ENCODE assay signal across 12 cellular contexts in the genomic region with DNA sequence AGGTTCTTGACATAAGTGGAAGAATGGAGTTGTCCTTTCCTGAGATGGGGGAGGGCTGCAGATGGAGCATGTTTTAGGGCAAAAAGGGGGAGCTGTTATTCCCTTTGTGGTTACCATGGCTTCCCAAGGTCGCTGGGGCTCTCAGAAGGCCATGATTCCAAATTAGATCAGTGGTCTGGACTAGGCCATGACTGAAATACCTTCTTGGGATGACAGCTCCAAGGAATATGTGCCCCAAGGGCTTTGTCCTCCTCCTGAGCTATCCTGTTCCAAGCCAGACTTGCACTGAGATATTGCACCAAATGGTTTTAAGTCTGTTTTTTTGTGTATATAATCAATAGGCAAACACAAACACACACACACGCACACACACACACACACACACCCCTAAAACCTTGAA. TPM values are rescaled to one million over a fixed set of nuclear protein-coding genes. Genes with fewer than 3 reads are reported as not detected.
DNase-seq lines count a peak whose midpoint lies in the region; ATAC-seq and TF ChIP-seq lines count a peak whose summit lies in the region.
"Had no signal": no experiment of that assay in that cellular context is flagged by ENCODE, and none has a peak within 500 bp of the region (broad histone marks: within the 10 kb centered on the region; RNA-seq: fewer than 3 reads in every experiment).

No MANE protein-coding gene starts in this region.

- intact Hi-C loops in activated CD4-positive, alpha-beta T cell treated with anti-CD3 and anti-CD28 coated beads, Interleukin-2, amount 10 ng/mL, durations not matched to agents 24 days and 14 days (cut with micrococcal nuclease) = loop anchor here (2.0 kb wide), 1 partner anchor 173 kb away; no protein-coding TSS in a partner anchor

- POLR2A ChIA-PET in activated naive CD8-positive, alpha-beta T cell treated with anti-CD3 and anti-CD28 coated beads, Interleukin-2, amount 10 ng/mL, durations not matched to agents 7 days and 5 days (lab: Charles Lee) = no interaction called here

- TF ChIP-seq CTCF in HL-60 (IDR thresholded peaks at IDR 0.05; ENCODE audit: insufficient read depth, low read length) (no peak), nephron (IDR thresholded peaks at IDR 0.05; ENCODE audit: unreplicated experiment in 3 of 3) (no peak)

- H3K4me3 ChIP-seq in HL-60 (replicated peaks; ENCODE audit: insufficient read depth, low read length) = no peak overlapping the region
- H3K4me3 ChIP-seq: body of pancreas had no signal

- H3K27me3 Mint-ChIP-seq in activated CD4-positive, alpha-beta T cell treated with anti-CD3 and anti-CD28 coated beads, Interleukin-2, amount 10 ng/mL, durations not matched to agents 24 days and 14 days = peaks cover 3% of the 10 kb centered on the region
- H3K27me3 Mint-ChIP-seq in activated naive CD8-positive, alpha-beta T cell treated with anti-CD3 and anti-CD28 coated beads, Interleukin-2, amount 10 ng/mL, durations not matched to agents 7 days and 5 days = no peaks in the 10 kb centered on the region
- H3K27me3 Mint-ChIP-seq in nephron (ENCODE audit: low read depth) = no peaks in the 10 kb centered on the region

- peaks cover 34% of the 10 kb centered on the region for H3K4me1 Mint-ChIP-seq in activated CD4-positive, alpha-beta T cell treated with anti-CD3 and anti-CD28 coated beads, Interleukin-2, amount 10 ng/mL, durations not matched to agents 24 days and 14 days
- peaks cover 28% of the 10 kb centered on the region for H3K4me1 Mint-ChIP-seq in activated naive CD8-positive, alpha-beta T cell treated with anti-CD3 and anti-CD28 coated beads, Interleukin-2, amount 10 ng/mL, durations not matched to agents 7 days and 5 days
- H3K4me1 Mint-ChIP-seq in nephron = peaks cover 8% of the 10 kb centered on the region

- peak overlapping the region; percentile 99 for H3K27ac ChIP-seq in HL-60 (replicated peaks)

- peaks cover 19% of the 10 kb centered on the region for H3K9me3 Mint-ChIP-seq in activated CD4-positive, alpha-beta T cell treated with anti-CD3 and anti-CD28 coated beads, Interleukin-2, amount 10 ng/mL, durations not matched to agents 24 days and 14 days
- peaks cover 17% of the 10 kb centered on the region for H3K9me3 Mint-ChIP-seq in activated naive CD8-positive, alpha-beta T cell treated with anti-CD3 and anti-CD28 coated beads, Interleukin-2, amount 10 ng/mL, durations not matched to agents 7 days and 5 days
- H3K9me3 Mint-ChIP-seq in nephron = peaks cover 22% of the 10 kb centered on the region

- H3K27ac Mint-ChIP-seq in activated CD4-positive, alpha-beta T cell treated with anti-CD3 and anti-CD28 coated beads, Interleukin-2, amount 10 ng/mL, durations not matched to agents 24 days and 14 days = peak overlapping the region; percentile 99
- no peak overlapping the region for H3K27ac Mint-ChIP-seq in activated naive CD8-positive, alpha-beta T cell treated with anti-CD3 and anti-CD28 coated beads, Interleukin-2, amount 10 ng/mL, durations not matched to agents 7 days and 5 days
- no peak overlapping the region for H3K27ac Mint-ChIP-seq in nephron

- no peaks in the 10 kb centered on the region for H3K27me3 ChIP-seq in HL-60 (ENCODE audit: insufficient read depth, poor library complexity, severe bottlenecking)
- H3K27me3 ChIP-seq: body of pancreas, dorsolateral prefrontal cortex had no signal

- ATAC-seq in activated naive CD8-positive, alpha-beta T cell treated with anti-CD3 and anti-CD28 coated beads, Interleukin-2, amount 10 ng/mL, durations not matched to agents 7 days and 5 days (ENCODE audit: low read depth) = no peak
- ATAC-seq: body of pancreas had no signal

- H3K36me3 Mint-ChIP-seq in activated CD4-positive, alpha-beta T cell treated with anti-CD3 and anti-CD28 coated beads, Interleukin-2, amount 10 ng/mL, durations not matched to agents 24 days and 14 days (ENCODE audit: low read depth) = peaks cover 49% of the 10 kb centered on the region
- peaks cover 25% of the 10 kb centered on the region for H3K36me3 Mint-ChIP-seq in activated naive CD8-positive, alpha-beta T cell treated with anti-CD3 and anti-CD28 coated beads, Interleukin-2, amount 10 ng/mL, durations not matched to agents 7 days and 5 days
- peaks cover 9% of the 10 kb centered on the region for H3K36me3 Mint-ChIP-seq in nephron (ENCODE audit: low read depth)

- DNase-seq in activated CD4-positive, alpha-beta T cell treated with anti-CD3 and anti-CD28 coated beads, Interleukin-2, amount 10 ng/mL, durations not matched to agents 24 days and 14 days = no peak
- no peak for DNase-seq in activated CD4-positive, alpha-beta T cell treated with anti-CD3 and anti-CD28 coated beads, Interleukin-2, amount 50 U/mL, for 48 hours
- no peak for DNase-seq in HL-60 (ENCODE audit: low read depth in 1 of 2, low spot score in 1 of 2)
- DNase-seq in activated naive CD8-positive, alpha-beta T cell treated with anti-CD3 and anti-CD28 coated beads, Interleukin-2, amount 10 ng/mL, durations not matched to agents 7 days and 5 days = no peak
- no peak for DNase-seq in ureter (ENCODE audit: low spot score)
- DNase-seq in NCI-H446 treated with DMSO at 0.1 percent for 48 hours (lab: John Stamatoyannopoulos, UW) = no peak
- DNase-seq in GM19238 (ENCODE audit: insufficient read length, low spot score) = no peak
- DNase-seq: body of pancreas, dorsolateral prefrontal cortex, NCI-H2081 treated with DMSO at 0.1 percent for 48 hours, NCI-H69 had no signal

- H3K4me3 Mint-ChIP-seq in activated CD4-positive, alpha-beta T cell treated with anti-CD3 and anti-CD28 coated beads, Interleukin-2, amount 10 ng/mL, durations not matched to agents 24 days and 14 days = peak overlapping the region; percentile 97
- H3K4me3 Mint-ChIP-seq in activated naive CD8-positive, alpha-beta T cell treated with anti-CD3 and anti-CD28 coated beads, Interleukin-2, amount 10 ng/mL, durations not matched to agents 7 days and 5 days = peak overlapping the region; percentile 9
- H3K4me3 Mint-ChIP-seq in nephron = peak overlapping the region; percentile 94 to 99 (median 95)

RNA-seq across cellular contexts. Expression of a gene that starts 3.0 kb away (rescaled TPM):
- 539 and 547 TPM in 2 replicates for total RNA-seq in activated CD4-positive, alpha-beta T cell treated with anti-CD3 and anti-CD28 coated beads, Interleukin-2, amount 10 ng/mL, durations not matched to agents 24 days and 14 days
- total RNA-seq in activated naive CD8-positive, alpha-beta T cell treated with anti-CD3 and anti-CD28 coated beads, Interleukin-2, amount 10 ng/mL, durations not matched to agents 7 days and 5 days = 10 to 100 TPM; 60.7 to 75.3 TPM
- 73.3 TPM for total RNA-seq in ureter

Comparison
In these comparisons a context has a peak if more than half of its experiments do, and no peak if none do; other contexts are left out.
1. H3K4me3 Mint-ChIP-seq: peak in every context shown above with its lines; median percentile 97 in activated CD4-positive, alpha-beta T cell treated with anti-CD3 and anti-CD28 coated beads, Interleukin-2, amount 10 ng/mL, durations not matched to agents 24 days and 14 days; 95 in nephron; 9 in activated naive CD8-positive, alpha-beta T cell treated with anti-CD3 and anti-CD28 coated beads, Interleukin-2, amount 10 ng/mL, durations not matched to agents 7 days and 5 days.